36 cellular contexts compared by ENCODE assay signal in genomic region chr19:35065574-35065973, GRCh38. TPM values are rescaled to one million over a fixed set of nuclear protein-coding genes. Genes with fewer than 3 reads are reported as not detected.
"Had no signal": no experiment of that assay in that cellular context is flagged by ENCODE, and none has a peak within 500 bp of the region (broad histone marks: within the 10 kb centered on the region; RNA-seq: fewer than 3 reads in every experiment).

No MANE protein-coding gene starts in this region.

- H3K27me3 Mint-ChIP-seq: activated CD4-positive, alpha-beta T cell treated with anti-CD3 and anti-CD28 coated beads, Interleukin-2, amount 10 ng/mL, durations not matched to agents 7 days and 5 days; activated naive CD4-positive, alpha-beta T cell treated with anti-CD3 and anti-CD28 coated beads, Interleukin-2, amount 50 U/mL, for 24 hours; activated naive CD8-positive, alpha-beta T cell treated with anti-CD3 and anti-CD28 coated beads for 36 hours; activated T-helper 17 cell treated with anti-CD3 and anti-CD28 coated beads, Interleukin-2, amount 50 U/mL, for 72 hours had no signal

- H3K4me3 Mint-ChIP-seq: activated CD4-positive, alpha-beta memory T cell treated with anti-CD3 and anti-CD28 coated beads, Interleukin-2, amount 10 ng/mL, durations not matched to agents 7 days and 5 days; activated CD4-positive, alpha-beta T cell treated with anti-CD3 and anti-CD28 coated beads, Interleukin-2, amount 10 ng/mL, durations not matched to agents 7 days and 5 days; activated naive CD4-positive, alpha-beta T cell treated with anti-CD3 and anti-CD28 coated beads, Interleukin-2, amount 50 U/mL, for 24 hours; activated naive CD8-positive, alpha-beta T cell treated with anti-CD3 and anti-CD28 coated beads for 36 hours; activated naive CD8-positive, alpha-beta T cell treated with anti-CD3 and anti-CD28 coated beads, Interleukin-2, amount 50 U/mL, for 24 hours; activated T-cell treated with anti-CD3 and anti-CD28 coated beads, Interleukin-2, amount 50 U/mL, for 4 hours; activated T-helper 17 cell treated with anti-CD3 and anti-CD28 coated beads, Interleukin-2, amount 50 U/mL, for 72 hours; brain; dendritic cell treated with granulocyte-macrophage colony-stimulating factor and Interleukin-4, amounts not matched to agents 40 ng/mL and 50 ng/mL, for 4 days; endodermal cell; WTC11 had no signal

- H3K4me1 ChIP-seq: adrenal gland, breast epithelium, foreskin keratinocyte, gastroesophageal sphincter had no signal

- H3K27me3 ChIP-seq: adrenal gland, breast epithelium, cardiac muscle cell, dorsolateral prefrontal cortex had no signal

- H3K36me3 Mint-ChIP-seq: activated naive CD4-positive, alpha-beta T cell treated with anti-CD3 and anti-CD28 coated beads, Interleukin-2, amount 50 U/mL, for 24 hours; brain had no signal

- H3K9me3 Mint-ChIP-seq: activated CD4-positive, alpha-beta memory T cell treated with anti-CD3 and anti-CD28 coated beads, Interleukin-2, amount 10 ng/mL, durations not matched to agents 7 days and 5 days; activated naive CD4-positive, alpha-beta T cell treated with anti-CD3 and anti-CD28 coated beads, Interleukin-2, amount 50 U/mL, for 24 hours; activated naive CD8-positive, alpha-beta T cell treated with anti-CD3 and anti-CD28 coated beads for 36 hours; activated T-helper 17 cell treated with anti-CD3 and anti-CD28 coated beads, Interleukin-2, amount 50 U/mL, for 72 hours had no signal

- H3K4me1 Mint-ChIP-seq: activated T-helper 17 cell treated with anti-CD3 and anti-CD28 coated beads, Interleukin-2, amount 50 U/mL, for 72 hours had no signal

- H3K27ac Mint-ChIP-seq: activated CD4-positive, alpha-beta memory T cell treated with anti-CD3 and anti-CD28 coated beads, Interleukin-2, amount 10 ng/mL, durations not matched to agents 7 days and 5 days; activated CD4-positive, alpha-beta T cell treated with anti-CD3 and anti-CD28 coated beads, Interleukin-2, amount 10 ng/mL, durations not matched to agents 7 days and 5 days; activated naive CD4-positive, alpha-beta T cell treated with anti-CD3 and anti-CD28 coated beads, Interleukin-2, amount 50 U/mL, for 24 hours; activated naive CD8-positive, alpha-beta T cell treated with anti-CD3 and anti-CD28 coated beads for 36 hours; activated naive CD8-positive, alpha-beta T cell treated with anti-CD3 and anti-CD28 coated beads, Interleukin-2, amount 50 U/mL, for 24 hours; activated T-helper 17 cell treated with anti-CD3 and anti-CD28 coated beads, Interleukin-2, amount 50 U/mL, for 72 hours; brain; dendritic cell treated with granulocyte-macrophage colony-stimulating factor and Interleukin-4, amounts not matched to agents 40 ng/mL and 50 ng/mL, for 4 days; endodermal cell; WTC11 had no signal

- H3K27ac ChIP-seq: adrenal gland, breast epithelium, cardiac muscle cell, coronary artery, esophagus muscularis mucosa, foreskin keratinocyte, gastroesophageal sphincter had no signal

- ATAC-seq: activated naive CD8-positive, alpha-beta T cell treated with anti-CD3 and anti-CD28 coated beads, Interleukin-2, amount 50 U/mL, for 24 hours; activated T-cell treated with anti-CD3 and anti-CD28 coated beads, Interleukin-2, amount 50 U/mL, for 4 hours; activated T-helper 17 cell treated with anti-CD3 and anti-CD28 coated beads, Interleukin-2, amount 50 U/mL, for 72 hours; foreskin keratinocyte; gastroesophageal sphincter; WTC11 had no signal

- DNase-seq: activated CD4-positive, alpha-beta memory T cell treated with anti-CD3 and anti-CD28 coated beads, Interleukin-2, amount 10 ng/mL, durations not matched to agents 7 days and 5 days; activated CD4-positive, alpha-beta T cell treated with anti-CD3 and anti-CD28 coated beads for 1 hour; activated CD4-positive, alpha-beta T cell treated with anti-CD3 and anti-CD28 coated beads for 4 hours; activated CD4-positive, alpha-beta T cell treated with anti-CD3 and anti-CD28 coated beads, Interleukin-2, amount 10 ng/mL, durations not matched to agents 7 days and 5 days; activated CD4-positive, alpha-beta T cell treated with anti-CD3 and anti-CD28 coated beads, Interleukin-2, amount 50 U/mL, for 4 hours; activated CD8-positive, alpha-beta memory T cell treated with anti-CD3 and anti-CD28 coated beads for 24 hours; activated effector memory CD4-positive, alpha-beta T cell treated with Interleukin-2 at 50 U/mL for 16 hours; activated gamma-delta T cell treated with Interleukin-2 at 50 U/mL for 16 hours; activated naive CD4-positive, alpha-beta T cell treated with Interleukin-2 at 50 U/mL for 16 hours; activated naive CD8-positive, alpha-beta T cell treated with anti-CD3 and anti-CD28 coated beads for 36 hours; activated naive CD8-positive, alpha-beta T cell treated with anti-CD3 and anti-CD28 coated beads, Interleukin-2, amount 50 U/mL, for 24 hours; activated T-cell treated with anti-CD3 and anti-CD28 coated beads, Interleukin-2, amount 50 U/mL, for 4 hours; adrenal gland; amygdala; aorta; central memory CD4-positive, alpha-beta T cell; cerebellar nuclear complex; dorsolateral prefrontal cortex; effector memory CD4-positive, alpha-beta T cell; endodermal cell; foreskin keratinocyte; head of caudate nucleus; T-helper 2 cell had no signal

- H3K9me3 ChIP-seq: adrenal gland had no signal

- H3K36me3 ChIP-seq: adrenal gland, breast epithelium, cardiac muscle cell, esophagus muscularis mucosa, gastroesophageal sphincter had no signal

- H3K4me3 ChIP-seq: adrenal gland, breast epithelium, cardiac muscle cell, coronary artery, dorsolateral prefrontal cortex, esophagus muscularis mucosa, gastroesophageal sphincter had no signal

RNA-seq across cellular contexts. Expression of gene HPN, which starts 24.1 kb away (rescaled TPM):
- total RNA-seq: activated CD4-positive, alpha-beta memory T cell treated with anti-CD3 and anti-CD28 coated beads, Interleukin-2, amount 10 ng/mL, durations not matched to agents 7 days and 5 days; activated CD4-positive, alpha-beta T cell treated with anti-CD3 and anti-CD28 coated beads, Interleukin-2, amount 10 ng/mL, durations not matched to agents 7 days and 5 days; foreskin keratinocyte; glomerular endothelial cell; T-helper 1 cell treated with Interleukin-12 subunit alpha and Interleukin-12 subunit beta and Interleukin-4 antibody, amounts not matched to agents 30 ng/mL and 1 ng/mL, for 36 hours had no signal
- polyA plus RNA-seq: aorta, foreskin keratinocyte had no signal

RNA-seq across cellular contexts. Expression of gene FXYD3, which starts 50.0 kb away (rescaled TPM):
- total RNA-seq: activated CD4-positive, alpha-beta memory T cell treated with anti-CD3 and anti-CD28 coated beads, Interleukin-2, amount 10 ng/mL, durations not matched to agents 7 days and 5 days; activated CD4-positive, alpha-beta T cell treated with anti-CD3 and anti-CD28 coated beads, Interleukin-2, amount 10 ng/mL, durations not matched to agents 7 days and 5 days; activated naive CD8-positive, alpha-beta T cell treated with anti-CD3 and anti-CD28 coated beads for 36 hours; activated T-helper 17 cell treated with anti-CD3 and anti-CD28 coated beads, Interleukin-2, amount 50 U/mL, for 72 hours; cardiac muscle cell; endodermal cell; epithelial cell of proximal tubule; glomerular endothelial cell; T-helper 1 cell treated with Interleukin-12 subunit alpha and Interleukin-12 subunit beta and Interleukin-4 antibody, amounts not matched to agents 30 ng/mL and 1 ng/mL, for 36 hours had no signal
